ENCODE assay signal across 10 cellular contexts in the genomic region with DNA sequence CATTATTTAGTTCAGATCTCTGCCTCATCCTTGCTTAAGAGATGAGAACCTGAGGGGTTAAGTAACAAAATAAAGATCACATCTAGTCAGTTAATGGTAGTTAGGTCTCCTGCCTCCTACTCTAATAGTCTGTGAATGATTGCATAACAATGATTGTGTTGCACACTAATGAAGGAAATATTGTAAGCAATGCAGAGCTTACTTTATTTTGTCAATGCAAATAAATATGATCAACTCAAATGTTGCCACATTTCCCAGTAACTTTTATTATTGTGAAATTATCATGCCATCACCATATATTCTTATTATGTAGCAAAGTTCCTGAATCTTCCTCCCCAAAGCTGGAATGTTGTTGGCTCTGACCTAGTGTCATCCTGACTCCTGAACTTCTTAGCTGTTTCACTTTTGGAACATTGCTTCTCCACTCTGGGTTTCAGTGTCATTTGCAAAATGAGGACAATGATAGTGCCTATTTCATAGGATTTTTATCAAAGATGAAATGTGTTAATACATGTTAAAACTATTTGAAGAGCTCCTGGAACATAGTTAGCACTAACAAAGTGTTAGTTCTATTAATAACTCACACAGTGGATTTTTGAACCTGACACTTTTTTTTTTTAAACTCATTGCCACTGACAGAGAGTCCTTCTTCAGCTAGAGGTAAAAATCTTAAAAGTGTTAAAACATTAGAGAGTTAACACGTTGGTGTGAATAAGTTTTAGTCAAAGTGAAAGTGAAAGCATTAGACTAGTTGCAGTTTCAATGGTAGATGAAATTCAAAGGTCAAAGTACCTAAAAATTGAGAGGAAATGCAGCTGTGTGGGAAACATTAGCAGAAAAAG. TPM values are rescaled to one million over a fixed set of nuclear protein-coding genes. Genes with fewer than 3 reads are reported as not detected.
A peak's percentile ranks its signal among the peaks of the same experiment; 100 is the strongest.
DNase-seq lines count a peak whose midpoint lies in the region; ATAC-seq and TF ChIP-seq lines count a peak whose summit lies in the region.
"Had no signal": no experiment of that assay in that cellular context is flagged by ENCODE, and none has a peak within 500 bp of the region (broad histone marks: within the 10 kb centered on the region; RNA-seq: fewer than 3 reads in every experiment).

No MANE protein-coding gene starts in this region.

- CTCF ChIA-PET in WTC11 (lab: Charles Lee) = no interaction called here
- CTCF ChIA-PET in RWPE1 (lab: Yijun Ruan, JAX) = interaction anchor here (0.6 to 0.7 kb wide), 2 partner anchors 190 to 315 kb away, joined by 4 to 7 read pairs; no protein-coding TSS in a partner anchor

- H3K27me3 Mint-ChIP-seq in T-helper 17 cell = no peaks in the 10 kb centered on the region
- no peaks in the 10 kb centered on the region for H3K27me3 Mint-ChIP-seq in WTC11 (ENCODE audit: low read depth)

- POLR2A ChIA-PET in WTC11 (lab: Charles Lee) = no interaction called here
- POLR2A ChIA-PET in RWPE1 (lab: Yijun Ruan, JAX; ENCODE audit: low non-redundant PET) = no interaction called here

- H3K4me3 Mint-ChIP-seq in T-helper 17 cell (peak overlapping the region; percentile 77), WTC11 (no peak overlapping the region)

- intact Hi-C loops in head of caudate nucleus (cut with DNase I) = no loop called here

- peaks cover 5% of the 10 kb centered on the region; the same call in 1 of the 2 replicates for H3K9me3 Mint-ChIP-seq in WTC11

- H3K4me1 Mint-ChIP-seq in T-helper 17 cell = peaks cover 11% of the 10 kb centered on the region
- peaks cover 7% of the 10 kb centered on the region for H3K4me1 Mint-ChIP-seq in WTC11

- H3K36me3 Mint-ChIP-seq in T-helper 17 cell (ENCODE audit: low read depth) (no peaks in the 10 kb centered on the region), WTC11 (no peaks in the 10 kb centered on the region)

- H3K27ac Mint-ChIP-seq in T-helper 17 cell (peak overlapping the region; percentile 91), WTC11 (no peak overlapping the region)

- TF ChIP-seq CTCF in WTC11 (IDR thresholded peaks at IDR 0.05) (no peak), RWPE1 (conservative IDR thresholded peaks at IDR 0.05; ENCODE audit: low read depth) (no peak)

- no peaks in the 10 kb centered on the region for H3K9me3 ChIP-seq in T-helper 17 cell (ENCODE audit: control insufficient read depth, low read length, poor library complexity, severe bottlenecking)

- ATAC-seq in GM18907 (IDR thresholded peaks at IDR 0.05; ENCODE audit: unreplicated experiment) (peak; percentile 91), HG02981 (IDR thresholded peaks at IDR 0.05; ENCODE audit: unreplicated experiment) (peak; percentile 89), T-helper 17 cell (peak; percentile 51), WTC11 (no peak)

- H3K27ac ChIP-seq in RWPE1 = no peak overlapping the region

- peak; percentile 15 to 17 for DNase-seq in AML-193 (lab: John Stamatoyannopoulos, UW)
- no peak for DNase-seq in T-helper 17 cell
- no peak for DNase-seq in WTC11 (ENCODE audit: low spot score)
- DNase-seq in head of caudate nucleus = no peak
- no peak for DNase-seq in RWPE1 (ENCODE audit: low spot score)
- DNase-seq in NCI-H2107 (lab: John Stamatoyannopoulos, UW) = no peak

TF ChIP-seq in WTC11, 78 proteins besides CTCF, POLR2A, EP300 and RAD21:
- no peak for TF ChIP-seq NR1H2 (CRISPR knock-in tag; IDR thresholded peaks at IDR 0.05)
- TF ChIP-seq, protein P1, sequence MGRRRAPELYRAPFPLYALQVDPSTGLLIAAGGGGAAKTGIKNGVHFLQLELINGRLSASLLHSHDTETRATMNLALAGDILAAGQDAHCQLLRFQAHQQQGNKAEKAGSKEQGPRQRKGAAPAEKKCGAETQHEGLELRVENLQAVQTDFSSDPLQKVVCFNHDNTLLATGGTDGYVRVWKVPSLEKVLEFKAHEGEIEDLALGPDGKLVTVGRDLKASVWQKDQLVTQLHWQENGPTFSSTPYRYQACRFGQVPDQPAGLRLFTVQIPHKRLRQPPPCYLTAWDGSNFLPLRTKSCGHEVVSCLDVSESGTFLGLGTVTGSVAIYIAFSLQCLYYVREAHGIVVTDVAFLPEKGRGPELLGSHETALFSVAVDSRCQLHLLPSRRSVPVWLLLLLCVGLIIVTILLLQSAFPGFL (CRISPR knock-in tag; IDR thresholded peaks at IDR 0.05; ENCODE audit: borderline replicate concordance) = no peak

RNA-seq across cellular contexts. Expression of a gene that starts 17.2 kb away (rescaled TPM):
- total RNA-seq in T-helper 17 cell (not detected), WTC11 (2021) (0.20 to 0.53 TPM (median 0.25 TPM) in 3 replicates)
- total RNA-seq: endothelial cell of umbilical vein, SK-MEL-5 had no signal

RNA-seq across cellular contexts. Expression of a gene that starts 20.8 kb away (rescaled TPM):
- total RNA-seq in T-helper 17 cell (not detected), WTC11 (2021) (0.46 to 0.69 TPM (median 0.66 TPM) in 3 replicates)
- total RNA-seq: endothelial cell of umbilical vein, SK-MEL-5 had no signal

Comparison
In these comparisons a context has a peak if more than half of its experiments do, and no peak if none do; other contexts are left out.
1. DNase-seq: peak in AML-193 (2 of 2); none in T-helper 17 cell (0 of 3), WTC11 (single experiment), head of caudate nucleus (0 of 42), RWPE1 (single experiment) and NCI-H2107 (single experiment).